8 cellular contexts compared by ENCODE assay signal in the genomic region with DNA sequence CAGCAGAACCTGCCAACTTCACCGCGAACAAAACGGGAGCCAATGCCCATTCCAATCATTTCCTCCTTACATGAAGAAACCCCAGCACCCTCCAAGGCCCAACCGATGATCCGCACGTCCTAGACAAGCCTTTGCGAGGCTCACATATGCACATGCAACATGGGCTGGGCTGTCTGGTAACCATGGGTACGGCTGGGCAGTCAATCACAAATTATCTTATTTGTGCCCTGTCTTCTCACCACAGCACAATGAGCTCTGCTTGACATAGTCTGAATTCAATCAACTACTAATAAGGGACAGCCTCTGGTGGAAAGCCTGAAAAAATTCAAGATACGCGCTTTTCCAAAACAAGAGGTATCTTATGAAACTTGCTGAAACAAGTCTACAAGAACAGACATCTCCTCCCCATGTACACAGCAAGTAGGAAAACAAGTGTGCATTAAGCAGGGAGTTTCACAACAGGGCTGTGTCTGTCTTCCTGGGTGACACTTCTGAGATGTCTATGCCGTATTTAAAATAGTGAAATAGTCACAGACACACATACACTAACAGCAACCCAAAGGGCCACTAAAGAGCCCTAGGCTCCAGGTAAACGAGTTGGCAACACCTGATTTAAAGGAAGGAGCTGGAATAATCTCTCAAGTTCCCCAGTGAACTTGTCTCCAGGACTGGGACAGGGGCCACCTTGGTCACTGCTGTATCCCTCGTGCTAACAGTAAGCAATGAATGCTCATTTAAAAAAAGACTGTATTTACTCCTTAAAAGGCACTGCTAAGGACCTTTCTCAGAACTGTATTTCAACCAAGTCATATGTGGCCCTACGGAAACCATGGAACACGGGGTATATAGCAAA. TPM values are rescaled to one million over a fixed set of nuclear protein-coding genes. Genes with fewer than 3 reads are reported as not detected.
DNase-seq lines count a peak whose midpoint lies in the region; ATAC-seq and TF ChIP-seq lines count a peak whose summit lies in the region.

No MANE protein-coding gene starts in this region.

- peak overlapping the region; percentile 80 for H3K4me3 ChIP-seq in BJ (ENCODE audit: low read depth, low read length)
- H3K4me3 ChIP-seq in skeletal muscle cell (ENCODE audit: low read depth, low read length): peak overlapping the region; percentile 93

- H3K4me1 Mint-ChIP-seq in activated CD4-positive, alpha-beta memory T cell treated with anti-CD3 and anti-CD28 coated beads, Interleukin-2, amount 10 ng/mL, durations not matched to agents 7 days and 5 days: peaks cover 77% of the 10 kb centered on the region
- peaks cover 49% of the 10 kb centered on the region for H3K4me1 Mint-ChIP-seq in glutamatergic neuron (ENCODE audit: low read depth, unreplicated experiment)

- H3K9me3 Mint-ChIP-seq in activated CD4-positive, alpha-beta memory T cell treated with anti-CD3 and anti-CD28 coated beads, Interleukin-2, amount 10 ng/mL, durations not matched to agents 7 days and 5 days: no peaks in the 10 kb centered on the region
- peaks cover 16% of the 10 kb centered on the region for H3K9me3 Mint-ChIP-seq in glutamatergic neuron (ENCODE audit: unreplicated experiment)

- H3K36me3 Mint-ChIP-seq in activated CD4-positive, alpha-beta memory T cell treated with anti-CD3 and anti-CD28 coated beads, Interleukin-2, amount 10 ng/mL, durations not matched to agents 7 days and 5 days (ENCODE audit: low read depth): peaks cover 29% of the 10 kb centered on the region
- no peaks in the 10 kb centered on the region for H3K36me3 Mint-ChIP-seq in glutamatergic neuron (ENCODE audit: unreplicated experiment)

- peak overlapping the region; percentile 96 for H3K4me3 Mint-ChIP-seq in activated CD4-positive, alpha-beta memory T cell treated with anti-CD3 and anti-CD28 coated beads, Interleukin-2, amount 10 ng/mL, durations not matched to agents 7 days and 5 days
- peak overlapping the region; percentile 89 for H3K4me3 Mint-ChIP-seq in glutamatergic neuron (ENCODE audit: unreplicated experiment)

- H3K27ac Mint-ChIP-seq in activated CD4-positive, alpha-beta memory T cell treated with anti-CD3 and anti-CD28 coated beads, Interleukin-2, amount 10 ng/mL, durations not matched to agents 7 days and 5 days: peak overlapping the region; percentile 97
- H3K27ac Mint-ChIP-seq in glutamatergic neuron (ENCODE audit: unreplicated experiment): peak overlapping the region; percentile 97

- ATAC-seq in HG03045 (IDR thresholded peaks at IDR 0.05; ENCODE audit: unreplicated experiment) (no peak), GM18858 (IDR thresholded peaks at IDR 0.05; ENCODE audit: unreplicated experiment) (no peak)

- CTCF ChIA-PET in BJ (lab: Yijun Ruan, JAX): interaction anchor here (1.0 to 1.4 kb wide), 5 partner anchors 8 to 28 kb away, joined by 3 to 7 read pairs (median 3); partner anchors contain the start of gene SLC17A9
- CTCF ChIA-PET in activated CD4-positive, alpha-beta memory T cell treated with anti-CD3 and anti-CD28 coated beads, Interleukin-2, amount 10 ng/mL, durations not matched to agents 7 days and 5 days (lab: Charles Lee): interaction anchor here (1.0 to 1.5 kb wide), 5 partner anchors 10 to 25 kb away, joined by 3 to 4 read pairs (median 4); no protein-coding TSS in a partner anchor

- peaks cover 1% of the 10 kb centered on the region; the same call in 1 of the 2 replicates for H3K36me3 ChIP-seq in BJ (ENCODE audit: control insufficient read depth, insufficient read depth, low read length)

- no peaks in the 10 kb centered on the region for H3K27me3 Mint-ChIP-seq in activated CD4-positive, alpha-beta memory T cell treated with anti-CD3 and anti-CD28 coated beads, Interleukin-2, amount 10 ng/mL, durations not matched to agents 7 days and 5 days
- H3K27me3 Mint-ChIP-seq in glutamatergic neuron (ENCODE audit: unreplicated experiment): peaks cover 7% of the 10 kb centered on the region

- H3K27me3 ChIP-seq in BJ (ENCODE audit: control insufficient read depth, insufficient read depth, low read length): no peaks in the 10 kb centered on the region

- TF ChIP-seq CTCF in BJ (IDR thresholded peaks at IDR 0.05; ENCODE audit: insufficient read depth, low read depth, low read length) (no peak), glutamatergic neuron (IDR thresholded peaks at IDR 0.05; ENCODE audit: partially characterized antibody, unreplicated experiment) (no peak)

- POLR2A ChIA-PET in BJ (lab: Charles Lee): no interaction called here
- POLR2A ChIA-PET in activated CD4-positive, alpha-beta memory T cell treated with anti-CD3 and anti-CD28 coated beads, Interleukin-2, amount 10 ng/mL, durations not matched to agents 7 days and 5 days (lab: Charles Lee): interaction anchor here (0.7 to 13.7 kb wide), 9 partner anchors 10 to 812 kb away, joined by 3 to 230 read pairs (median 5); partner anchors contain the start of gene GID8

- no peak for DNase-seq in BJ (ENCODE audit: low read depth)
- DNase-seq in HUDEP-2 (lab: John Stamatoyannopoulos, UW; ENCODE audit: unreplicated experiment in 76 of 76): peak in 43 of 76 experiments; percentile 12 to 61 (median 30)
- peak; percentile 42 for DNase-seq in activated CD4-positive, alpha-beta memory T cell treated with anti-CD3 and anti-CD28 coated beads, Interleukin-2, amount 10 ng/mL, durations not matched to agents 7 days and 5 days
- no peak for DNase-seq in glutamatergic neuron
- no peak for DNase-seq in skeletal muscle cell (ENCODE audit: low read depth)
- no peak for DNase-seq in NOMO-1 treated with DMSO at 0.1 percent for 48 hours (lab: John Stamatoyannopoulos, UW; ENCODE audit: unreplicated experiment)

RNA-seq across cellular contexts. Expression of gene DIDO1, which starts 1.5 kb away (rescaled TPM):
- polyA plus RNA-seq in BJ (2011; rRNA removed): 18.0 and 19.8 TPM in 2 replicates
- polyA minus RNA-seq in BJ (2011; rRNA and poly(A)+ RNA removed): 17.4 and 19.3 TPM in 2 replicates
- total RNA-seq in activated CD4-positive, alpha-beta memory T cell treated with anti-CD3 and anti-CD28 coated beads, Interleukin-2, amount 10 ng/mL, durations not matched to agents 7 days and 5 days: 10 to 100 TPM; 62.2 to 66.2 TPM
- total RNA-seq in glutamatergic neuron (ENCODE audit: unreplicated experiment): 77.8 TPM

RNA-seq across cellular contexts. Expression of gene GID8, which starts 13.2 kb away (rescaled TPM):
- polyA plus RNA-seq in BJ (2011; rRNA removed): 23.1 and 23.4 TPM in 2 replicates
- 25.7 and 28.1 TPM in 2 replicates for polyA minus RNA-seq in BJ (2011; rRNA and poly(A)+ RNA removed)
- total RNA-seq in activated CD4-positive, alpha-beta memory T cell treated with anti-CD3 and anti-CD28 coated beads, Interleukin-2, amount 10 ng/mL, durations not matched to agents 7 days and 5 days: 10 to 100 TPM; 31.9 to 32.8 TPM
- total RNA-seq in glutamatergic neuron (ENCODE audit: unreplicated experiment): 57.8 TPM

RNA-seq across cellular contexts. Expression of gene SLC17A9, which starts 27.7 kb away (rescaled TPM):
- 14.4 and 30.8 TPM in 2 replicates for polyA plus RNA-seq in BJ (2011; rRNA removed)
- 8.0 and 13.9 TPM in 2 replicates for polyA minus RNA-seq in BJ (2011; rRNA and poly(A)+ RNA removed)
- 1 to 10 TPM; 4.7 to 5.8 TPM for total RNA-seq in activated CD4-positive, alpha-beta memory T cell treated with anti-CD3 and anti-CD28 coated beads, Interleukin-2, amount 10 ng/mL, durations not matched to agents 7 days and 5 days
- total RNA-seq in glutamatergic neuron (ENCODE audit: unreplicated experiment): 1.8 TPM

Comparison
In these comparisons a context has a peak if more than half of its experiments do, and no peak if none do; other contexts are left out.
1. DNase-seq: peak in HUDEP-2 (43 of 76) and activated CD4-positive, alpha-beta memory T cell treated with anti-CD3 and anti-CD28 coated beads, Interleukin-2, amount 10 ng/mL, durations not matched to agents 7 days and 5 days (single experiment); none in BJ (single experiment), glutamatergic neuron (single experiment), skeletal muscle cell (single experiment) and NOMO-1 treated with DMSO at 0.1 percent for 48 hours (single experiment).